Comparison of ENCODE assay signal across 8 cellular contexts in the genomic region with DNA sequence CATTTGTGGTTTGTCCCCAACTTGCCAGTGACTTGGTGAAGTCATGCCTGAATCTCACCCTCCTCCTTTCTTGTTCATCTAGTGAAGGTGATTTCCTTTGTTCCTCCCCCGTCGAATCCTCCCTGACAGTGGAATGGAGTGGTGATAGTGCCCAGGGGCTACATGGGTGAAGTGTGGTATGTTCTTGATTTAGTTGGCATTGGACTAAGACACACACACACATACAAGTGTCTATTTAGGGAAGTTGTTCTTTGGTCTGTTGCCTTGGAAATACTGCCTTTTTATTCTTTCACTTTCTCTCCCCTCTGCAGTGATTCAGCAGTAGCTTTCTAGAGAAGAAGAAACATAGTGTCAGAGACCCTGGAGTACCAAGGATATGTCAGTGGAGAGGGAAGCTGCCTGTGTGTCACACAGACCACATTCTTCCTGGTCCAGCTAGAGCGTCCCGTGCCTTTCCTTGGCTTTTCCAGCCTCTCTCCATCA. TPM values are rescaled to one million over a fixed set of nuclear protein-coding genes. Genes with fewer than 3 reads are reported as not detected.
A peak's percentile ranks its signal among the peaks of the same experiment; 100 is the strongest.
DNase-seq lines count a peak whose midpoint lies in the region; ATAC-seq, FAIRE-seq and TF ChIP-seq lines count a peak whose summit lies in the region.

No MANE protein-coding gene starts in this region.

- no peak for TF ChIP-seq CTCF in OCI-LY3 (IDR thresholded peaks at IDR 0.05; ENCODE audit: low read depth, low read length)
- no peak for TF ChIP-seq CTCF in endothelial cell of umbilical vein (IDR thresholded peaks at IDR 0.05; ENCODE audit: extremely low read depth in 1 of 2, insufficient read depth in 1 of 2, low read depth in 1 of 2, low read length in 2 of 2)

- H3K27me3 ChIP-seq in OCI-LY3 (ENCODE audit: low read depth, low read length) (no peaks in the 10 kb centered on the region), endothelial cell of umbilical vein (ENCODE audit: control insufficient read depth in 2 of 2, insufficient read depth in 2 of 2, low read length in 2 of 2) (no peaks in the 10 kb centered on the region)

- H2AFZ ChIP-seq in OCI-LY3 (ENCODE audit: low read depth, low read length): no peak overlapping the region
- H2AFZ ChIP-seq in endothelial cell of umbilical vein (ENCODE audit: low read depth, low read length): no peak overlapping the region

- H3K9me1 ChIP-seq in endothelial cell of umbilical vein (replicated peaks; ENCODE audit: control insufficient read depth, extremely low read depth, insufficient read depth, low read length): no peaks in the 10 kb centered on the region

- H3K36me3 ChIP-seq in OCI-LY3 (replicated peaks; ENCODE audit: low read depth, low read length): peaks cover 4% of the 10 kb centered on the region
- H3K36me3 ChIP-seq in endothelial cell of umbilical vein (ENCODE audit: control insufficient read depth in 2 of 2, extremely low read depth in 1 of 2, insufficient read depth in 2 of 2, low read length in 2 of 2): no peaks in the 10 kb centered on the region

- POLR2A ChIA-PET in endothelial cell of umbilical vein (lab: Charles Lee): no interaction called here

- no peak overlapping the region; the same call in 1 of the 2 replicates for H3K9ac ChIP-seq in OCI-LY3 (ENCODE audit: low read length)
- no peak overlapping the region for H3K9ac ChIP-seq in endothelial cell of umbilical vein (replicated peaks; ENCODE audit: extremely low read depth, insufficient read depth, low read length)

- H4K20me1 ChIP-seq in OCI-LY3 (ENCODE audit: insufficient read depth, low read length) (peaks cover 43% of the 10 kb centered on the region), endothelial cell of umbilical vein (replicated peaks; ENCODE audit: control insufficient read depth, extremely low read depth, insufficient read depth, low read length) (no peaks in the 10 kb centered on the region)

- DNase-seq in GF-D8 (lab: John Stamatoyannopoulos, UW) (peak; percentile 29), endothelial cell of umbilical vein (ENCODE audit: low read depth, low spot score) (no peak), NCI-H2107 treated with DMSO at 0.1 percent for 48 hours (lab: John Stamatoyannopoulos, UW; ENCODE audit: unreplicated experiment) (no peak), SK-N-DZ (ENCODE audit: low spot score) (no peak)
- DNase-seq in stimulated activated naive CD4-positive, alpha-beta T cell treated with Interleukin-2 at 50 U/mL for 16 hours (lab: John Stamatoyannopoulos, UW): peak; percentile 19
- DNase-seq in NK-92 treated with Interleukin-12 subunit alpha and Interleukin-12 subunit beta, amount 100 ng/mL, for 24 hours (lab: John Stamatoyannopoulos, UW): no peak

- no peak for TF ChIP-seq POLR2A in endothelial cell of umbilical vein (IDR thresholded peaks at IDR 0.05; ENCODE audit: low read depth, low read length)

- peak; percentile 36 for ATAC-seq in GM21717 (IDR thresholded peaks at IDR 0.05; ENCODE audit: unreplicated experiment)

- BruUV-seq in endothelial cell of umbilical vein (replicated peaks; lab: Mats Ljungman, UMichigan): no TSS peak

- intact Hi-C loops in endothelial cell of umbilical vein (cut with micrococcal nuclease): no loop called here

- H3K9me3 ChIP-seq in OCI-LY3 (ENCODE audit: insufficient read depth, low read length) (no peaks in the 10 kb centered on the region), endothelial cell of umbilical vein (replicated peaks; ENCODE audit: control insufficient read depth, insufficient read depth, low read length) (no peaks in the 10 kb centered on the region)

- FAIRE-seq in endothelial cell of umbilical vein (lab: Jason Lieb, UNC): peak; percentile 62

- CTCF ChIA-PET in endothelial cell of umbilical vein (lab: Charles Lee): interaction anchor here (1.1 to 2.6 kb wide), 3 partner anchors 9 to 113 kb away, joined by 3 to 9 read pairs (median 7); no protein-coding TSS in a partner anchor

- H3K4me3 ChIP-seq in OCI-LY3 (ENCODE audit: low read length): peak overlapping the region; percentile 23; the same call in 1 of the 2 replicates
- H3K4me3 ChIP-seq in endothelial cell of umbilical vein (replicated peaks in 1 of 3; ENCODE audit: insufficient read depth in 1 of 3, low read depth in 1 of 3, low read length in 3 of 3): no peak overlapping the region

- H3K4me1 ChIP-seq in OCI-LY3 (ENCODE audit: low read length) (peaks cover 60% of the 10 kb centered on the region), endothelial cell of umbilical vein (ENCODE audit: control insufficient read depth, extremely low read depth, insufficient read depth, low read length) (peaks cover 22% of the 10 kb centered on the region)

- H3K27ac ChIP-seq in OCI-LY3 (ENCODE audit: low read length) (no peak overlapping the region), endothelial cell of umbilical vein (ENCODE audit: insufficient read depth, low read depth, low read length) (no peak overlapping the region)

- dilution Hi-C loops in endothelial cell of umbilical vein (cut with MboI; ENCODE audit: extremely low pct_ligation_motif_present, low sequenced_read_pairs): no loop called here

- peak overlapping the region; percentile 46 for H3K4me2 ChIP-seq in OCI-LY3 (ENCODE audit: low read length)
- no peak overlapping the region for H3K4me2 ChIP-seq in endothelial cell of umbilical vein (ENCODE audit: insufficient read depth, low read length)

- H3K79me2 ChIP-seq in OCI-LY3 (ENCODE audit: low read length) (peaks cover 73% of the 10 kb centered on the region), endothelial cell of umbilical vein (ENCODE audit: control insufficient read depth, insufficient read depth, low read length) (peaks cover 47% of the 10 kb centered on the region)

TF ChIP-seq in endothelial cell of umbilical vein, 7 proteins besides CTCF, POLR2A, EP300 and RAD21:
- TF ChIP-seq, protein P1, sequence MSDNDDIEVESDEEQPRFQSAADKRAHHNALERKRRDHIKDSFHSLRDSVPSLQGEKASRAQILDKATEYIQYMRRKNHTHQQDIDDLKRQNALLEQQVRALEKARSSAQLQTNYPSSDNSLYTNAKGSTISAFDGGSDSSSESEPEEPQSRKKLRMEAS (IDR thresholded peaks at IDR 0.05; ENCODE audit: insufficient read depth, insufficient read length): no peak
- TF ChIP-seq POLR2AphosphoS5 (IDR thresholded peaks at IDR 0.05; ENCODE audit: insufficient read depth, low read depth, low read length) (no peak), MYC (IDR thresholded peaks at IDR 0.05; ENCODE audit: low read depth, low read length) (no peak), JUN (IDR thresholded peaks at IDR 0.05; ENCODE audit: borderline replicate concordance, insufficient read depth, insufficient read length, low read depth) (no peak), FOS (IDR thresholded peaks at IDR 0.05; ENCODE audit: borderline replicate concordance, insufficient read depth, low read length) (no peak), EZH2 (IDR thresholded peaks at IDR 0.05; ENCODE audit: borderline replicate concordance, low read depth, low read length, severe bottlenecking) (no peak), GATA2 (IDR thresholded peaks at IDR 0.05; ENCODE audit: insufficient read depth, insufficient read length, low read depth, low read length) (no peak)

RNA-seq across cellular contexts. Expression of a gene that starts 10.9 kb away (rescaled TPM):
- total RNA-seq in endothelial cell of umbilical vein: 25.7 and 28.8 TPM in 2 replicates
- 11.8 and 14.9 TPM in 2 replicates for polyA plus RNA-seq in endothelial cell of umbilical vein
- 14.0 and 14.6 TPM in 2 replicates for polyA plus RNA-seq in endothelial cell of umbilical vein (2011; cell fraction: cytosol; rRNA removed)
- polyA plus RNA-seq in endothelial cell of umbilical vein (2011; cell fraction: nucleus; rRNA removed): 50.6 and 51.0 TPM in 2 replicates
- 16.6 and 18.4 TPM in 2 replicates for polyA plus RNA-seq in endothelial cell of umbilical vein (2012)
- polyA minus RNA-seq in endothelial cell of umbilical vein: 57.6 and 60.8 TPM in 2 replicates
- polyA minus RNA-seq in endothelial cell of umbilical vein (2011; cell fraction: cytosol; rRNA and poly(A)+ RNA removed): 21.2 TPM
- 66.5 and 77.4 TPM in 2 replicates for polyA minus RNA-seq in endothelial cell of umbilical vein (2011; cell fraction: nucleus; rRNA and poly(A)+ RNA removed)
- polyA plus RNA-seq in SK-N-DZ (2014; cell fraction: cytosol; rRNA removed): 15.9 and 17.4 TPM in 2 replicates
- polyA plus RNA-seq in SK-N-DZ (2014; cell fraction: nucleus; rRNA removed): 18.6 and 39.3 TPM in 2 replicates

Comparison
In these comparisons a context has a peak if more than half of its experiments do, and no peak if none do; other contexts are left out.
1. DNase-seq: peak in GF-D8 (single experiment) and stimulated activated naive CD4-positive, alpha-beta T cell treated with Interleukin-2 at 50 U/mL for 16 hours (single experiment); none in endothelial cell of umbilical vein (single experiment), NCI-H2107 treated with DMSO at 0.1 percent for 48 hours (single experiment), NK-92 treated with Interleukin-12 subunit alpha and Interleukin-12 subunit beta, amount 100 ng/mL, for 24 hours (single experiment) and SK-N-DZ (single experiment).